ENCODE assay signal across 2 cellular contexts in the genomic region with DNA sequence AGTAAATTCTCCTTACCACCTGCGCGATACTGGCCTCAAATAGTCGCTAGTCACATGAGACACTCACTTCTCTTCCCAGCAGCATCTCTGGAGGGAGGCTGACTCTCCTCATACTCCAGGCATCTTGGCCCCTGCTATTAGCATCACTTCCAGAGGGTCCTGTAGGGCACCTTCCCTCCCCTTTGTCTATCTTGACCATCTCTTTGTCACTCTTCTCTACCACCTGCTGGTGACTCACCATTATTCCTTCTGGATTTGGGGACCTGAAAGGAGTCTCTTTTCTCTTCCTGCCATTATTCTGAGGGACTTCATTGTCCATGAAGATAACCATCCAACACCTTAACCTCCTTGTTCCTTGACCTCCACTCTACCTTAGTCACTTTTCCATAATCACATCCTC.
TF ChIP-seq lines count a peak whose summit lies in the region.

No MANE protein-coding gene starts in this region.

TF ChIP-seq in GM23338, 12 proteins besides CTCF, POLR2A, EP300 and RAD21:
- TF ChIP-seq, protein P1, sequence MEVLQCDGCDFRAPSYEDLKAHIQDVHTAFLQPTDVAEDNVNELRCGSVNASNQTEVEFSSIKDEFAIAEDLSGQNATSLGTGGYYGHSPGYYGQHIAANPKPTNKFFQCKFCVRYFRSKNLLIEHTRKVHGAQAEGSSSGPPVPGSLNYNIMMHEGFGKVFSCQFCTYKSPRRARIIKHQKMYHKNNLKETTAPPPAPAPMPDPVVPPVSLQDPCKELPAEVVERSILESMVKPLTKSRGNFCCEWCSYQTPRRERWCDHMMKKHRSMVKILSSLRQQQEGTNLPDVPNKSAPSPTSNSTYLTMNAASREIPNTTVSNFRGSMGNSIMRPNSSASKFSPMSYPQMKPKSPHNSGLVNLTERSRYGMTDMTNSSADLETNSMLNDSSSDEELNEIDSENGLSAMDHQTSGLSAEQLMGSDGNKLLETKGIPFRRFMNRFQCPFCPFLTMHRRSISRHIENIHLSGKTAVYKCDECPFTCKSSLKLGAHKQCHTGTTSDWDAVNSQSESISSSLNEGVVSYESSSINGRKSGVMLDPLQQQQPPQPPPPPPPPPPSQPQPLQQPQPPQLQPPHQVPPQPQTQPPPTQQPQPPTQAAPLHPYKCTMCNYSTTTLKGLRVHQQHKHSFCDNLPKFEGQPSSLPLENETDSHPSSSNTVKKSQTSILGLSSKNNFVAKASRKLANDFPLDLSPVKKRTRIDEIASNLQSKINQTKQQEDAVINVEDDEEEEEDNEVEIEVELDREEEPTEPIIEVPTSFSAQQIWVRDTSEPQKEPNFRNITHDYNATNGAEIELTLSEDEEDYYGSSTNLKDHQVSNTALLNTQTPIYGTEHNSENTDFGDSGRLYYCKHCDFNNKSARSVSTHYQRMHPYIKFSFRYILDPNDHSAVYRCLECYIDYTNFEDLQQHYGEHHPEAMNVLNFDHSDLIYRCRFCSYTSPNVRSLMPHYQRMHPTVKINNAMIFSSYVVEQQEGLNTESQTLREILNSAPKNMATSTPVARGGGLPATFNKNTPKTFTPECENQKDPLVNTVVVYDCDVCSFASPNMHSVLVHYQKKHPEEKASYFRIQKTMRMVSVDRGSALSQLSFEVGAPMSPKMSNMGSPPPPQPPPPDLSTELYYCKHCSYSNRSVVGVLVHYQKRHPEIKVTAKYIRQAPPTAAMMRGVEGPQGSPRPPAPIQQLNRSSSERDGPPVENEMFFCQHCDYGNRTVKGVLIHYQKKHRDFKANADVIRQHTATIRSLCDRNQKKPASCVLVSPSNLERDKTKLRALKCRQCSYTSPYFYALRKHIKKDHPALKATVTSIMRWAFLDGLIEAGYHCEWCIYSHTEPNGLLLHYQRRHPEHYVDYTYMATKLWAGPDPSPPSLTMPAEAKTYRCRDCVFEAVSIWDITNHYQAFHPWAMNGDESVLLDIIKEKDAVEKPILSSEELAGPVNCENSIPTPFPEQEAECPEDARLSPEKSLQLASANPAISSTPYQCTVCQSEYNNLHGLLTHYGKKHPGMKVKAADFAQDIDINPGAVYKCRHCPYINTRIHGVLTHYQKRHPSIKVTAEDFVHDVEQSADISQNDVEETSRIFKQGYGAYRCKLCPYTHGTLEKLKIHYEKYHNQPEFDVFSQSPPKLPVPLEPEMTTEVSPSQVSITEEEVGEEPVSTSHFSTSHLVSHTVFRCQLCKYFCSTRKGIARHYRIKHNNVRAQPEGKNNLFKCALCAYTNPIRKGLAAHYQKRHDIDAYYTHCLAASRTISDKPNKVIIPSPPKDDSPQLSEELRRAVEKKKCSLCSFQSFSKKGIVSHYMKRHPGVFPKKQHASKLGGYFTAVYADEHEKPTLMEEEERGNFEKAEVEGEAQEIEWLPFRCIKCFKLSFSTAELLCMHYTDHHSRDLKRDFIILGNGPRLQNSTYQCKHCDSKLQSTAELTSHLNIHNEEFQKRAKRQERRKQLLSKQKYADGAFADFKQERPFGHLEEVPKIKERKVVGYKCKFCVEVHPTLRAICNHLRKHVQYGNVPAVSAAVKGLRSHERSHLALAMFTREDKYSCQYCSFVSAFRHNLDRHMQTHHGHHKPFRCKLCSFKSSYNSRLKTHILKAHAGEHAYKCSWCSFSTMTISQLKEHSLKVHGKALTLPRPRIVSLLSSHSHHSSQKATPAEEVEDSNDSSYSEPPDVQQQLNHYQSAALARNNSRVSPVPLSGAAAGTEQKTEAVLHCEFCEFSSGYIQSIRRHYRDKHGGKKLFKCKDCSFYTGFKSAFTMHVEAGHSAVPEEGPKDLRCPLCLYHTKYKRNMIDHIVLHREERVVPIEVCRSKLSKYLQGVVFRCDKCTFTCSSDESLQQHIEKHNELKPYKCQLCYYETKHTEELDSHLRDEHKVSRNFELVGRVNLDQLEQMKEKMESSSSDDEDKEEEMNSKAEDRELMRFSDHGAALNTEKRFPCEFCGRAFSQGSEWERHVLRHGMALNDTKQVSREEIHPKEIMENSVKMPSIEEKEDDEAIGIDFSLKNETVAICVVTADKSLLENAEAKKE (CRISPR knock-in tag; IDR thresholded peaks at IDR 0.05) = peak; percentile 50; the same call in 1 of the 2 replicates
- TF ChIP-seq STAT1 (IDR thresholded peaks at IDR 0.05; ENCODE audit: unreplicated experiment) = no peak
TF ChIP-seq in GM23338: peak in this region for 1.

TF ChIP-seq in HepG2, 621 proteins besides CTCF, POLR2A, EP300 and RAD21:
- no peak for TF ChIP-seq NR2F6 (IDR thresholded peaks at IDR 0.05)
- TF ChIP-seq NR2F6 (CRISPR knock-in tag; IDR thresholded peaks at IDR 0.05) = 0 out of 2 replicates have a peak, but pooled peaks have one; percentile 10
- TF ChIP-seq HMG20B (CRISPR knock-in tag; conservative IDR thresholded peaks at IDR 0.05) = no peak
- peak; percentile 36; the same call in 1 of the 2 replicates for TF ChIP-seq SOX5 (CRISPR knock-in tag; IDR thresholded peaks at IDR 0.05; ENCODE audit: borderline replicate concordance)
- TF ChIP-seq, protein P2, sequence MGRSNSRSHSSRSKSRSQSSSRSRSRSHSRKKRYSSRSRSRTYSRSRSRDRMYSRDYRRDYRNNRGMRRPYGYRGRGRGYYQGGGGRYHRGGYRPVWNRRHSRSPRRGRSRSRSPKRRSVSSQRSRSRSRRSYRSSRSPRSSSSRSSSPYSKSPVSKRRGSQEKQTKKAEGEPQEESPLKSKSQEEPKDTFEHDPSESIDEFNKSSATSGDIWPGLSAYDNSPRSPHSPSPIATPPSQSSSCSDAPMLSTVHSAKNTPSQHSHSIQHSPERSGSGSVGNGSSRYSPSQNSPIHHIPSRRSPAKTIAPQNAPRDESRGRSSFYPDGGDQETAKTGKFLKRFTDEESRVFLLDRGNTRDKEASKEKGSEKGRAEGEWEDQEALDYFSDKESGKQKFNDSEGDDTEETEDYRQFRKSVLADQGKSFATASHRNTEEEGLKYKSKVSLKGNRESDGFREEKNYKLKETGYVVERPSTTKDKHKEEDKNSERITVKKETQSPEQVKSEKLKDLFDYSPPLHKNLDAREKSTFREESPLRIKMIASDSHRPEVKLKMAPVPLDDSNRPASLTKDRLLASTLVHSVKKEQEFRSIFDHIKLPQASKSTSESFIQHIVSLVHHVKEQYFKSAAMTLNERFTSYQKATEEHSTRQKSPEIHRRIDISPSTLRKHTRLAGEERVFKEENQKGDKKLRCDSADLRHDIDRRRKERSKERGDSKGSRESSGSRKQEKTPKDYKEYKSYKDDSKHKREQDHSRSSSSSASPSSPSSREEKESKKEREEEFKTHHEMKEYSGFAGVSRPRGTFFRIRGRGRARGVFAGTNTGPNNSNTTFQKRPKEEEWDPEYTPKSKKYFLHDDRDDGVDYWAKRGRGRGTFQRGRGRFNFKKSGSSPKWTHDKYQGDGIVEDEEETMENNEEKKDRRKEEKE (IDR thresholded peaks at IDR 0.05) = no peak
- TF ChIP-seq CREB1 (IDR thresholded peaks at IDR 0.05) = 0 out of 2 replicates have a peak, but pooled peaks have one; percentile 37
- no peak for TF ChIP-seq CREB1 (CRISPR knock-in tag; IDR thresholded peaks at IDR 0.05)
- 0 out of 2 replicates have a peak, but pooled peaks have one; percentile 51 for TF ChIP-seq MIXL1 (CRISPR knock-in tag; IDR thresholded peaks at IDR 0.05)
- no peak for TF ChIP-seq U2AF1 (optimal IDR thresholded peaks at IDR 0.05; ENCODE audit: low read depth, low read length)
- no peak for TF ChIP-seq ADNP (CRISPR knock-in tag; IDR thresholded peaks at IDR 0.05)
- TF ChIP-seq, protein P3, sequence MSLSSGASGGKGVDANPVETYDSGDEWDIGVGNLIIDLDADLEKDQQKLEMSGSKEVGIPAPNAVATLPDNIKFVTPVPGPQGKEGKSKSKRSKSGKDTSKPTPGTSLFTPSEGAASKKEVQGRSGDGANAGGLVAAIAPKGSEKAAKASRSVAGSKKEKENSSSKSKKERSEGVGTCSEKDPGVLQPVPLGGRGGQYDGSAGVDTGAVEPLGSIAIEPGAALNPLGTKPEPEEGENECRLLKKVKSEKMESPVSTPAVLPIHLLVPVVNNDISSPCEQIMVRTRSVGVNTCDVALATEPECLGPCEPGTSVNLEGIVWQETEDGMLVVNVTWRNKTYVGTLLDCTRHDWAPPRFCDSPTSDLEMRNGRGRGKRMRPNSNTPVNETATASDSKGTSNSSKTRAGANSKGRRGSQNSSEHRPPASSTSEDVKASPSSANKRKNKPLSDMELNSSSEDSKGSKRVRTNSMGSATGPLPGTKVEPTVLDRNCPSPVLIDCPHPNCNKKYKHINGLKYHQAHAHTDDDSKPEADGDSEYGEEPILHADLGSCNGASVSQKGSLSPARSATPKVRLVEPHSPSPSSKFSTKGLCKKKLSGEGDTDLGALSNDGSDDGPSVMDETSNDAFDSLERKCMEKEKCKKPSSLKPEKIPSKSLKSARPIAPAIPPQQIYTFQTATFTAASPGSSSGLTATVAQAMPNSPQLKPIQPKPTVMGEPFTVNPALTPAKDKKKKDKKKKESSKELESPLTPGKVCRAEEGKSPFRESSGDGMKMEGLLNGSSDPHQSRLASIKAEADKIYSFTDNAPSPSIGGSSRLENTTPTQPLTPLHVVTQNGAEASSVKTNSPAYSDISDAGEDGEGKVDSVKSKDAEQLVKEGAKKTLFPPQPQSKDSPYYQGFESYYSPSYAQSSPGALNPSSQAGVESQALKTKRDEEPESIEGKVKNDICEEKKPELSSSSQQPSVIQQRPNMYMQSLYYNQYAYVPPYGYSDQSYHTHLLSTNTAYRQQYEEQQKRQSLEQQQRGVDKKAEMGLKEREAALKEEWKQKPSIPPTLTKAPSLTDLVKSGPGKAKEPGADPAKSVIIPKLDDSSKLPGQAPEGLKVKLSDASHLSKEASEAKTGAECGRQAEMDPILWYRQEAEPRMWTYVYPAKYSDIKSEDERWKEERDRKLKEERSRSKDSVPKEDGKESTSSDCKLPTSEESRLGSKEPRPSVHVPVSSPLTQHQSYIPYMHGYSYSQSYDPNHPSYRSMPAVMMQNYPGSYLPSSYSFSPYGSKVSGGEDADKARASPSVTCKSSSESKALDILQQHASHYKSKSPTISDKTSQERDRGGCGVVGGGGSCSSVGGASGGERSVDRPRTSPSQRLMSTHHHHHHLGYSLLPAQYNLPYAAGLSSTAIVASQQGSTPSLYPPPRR (CRISPR knock-in tag; IDR thresholded peaks at IDR 0.05; ENCODE audit: borderline replicate concordance) = no peak
- TF ChIP-seq STAG1 (CRISPR knock-in tag; IDR thresholded peaks at IDR 0.05) = peak; percentile 79
- 0 out of 2 replicates have a peak, but pooled peaks have one; percentile 29 for TF ChIP-seq TARDBP (CRISPR knock-in tag; IDR thresholded peaks at IDR 0.05)
- TF ChIP-seq RXRB (CRISPR knock-in tag; IDR thresholded peaks at IDR 0.05; ENCODE audit: borderline replicate concordance) = peak; percentile 27; the same call in 1 of the 2 replicates
- no peak for TF ChIP-seq ZNF263 (CRISPR knock-in tag; IDR thresholded peaks at IDR 0.05)
- no peak for TF ChIP-seq ZNF335 (CRISPR knock-in tag; IDR thresholded peaks at IDR 0.05)
- no peak for TF ChIP-seq ZBTB20 (CRISPR knock-in tag; IDR thresholded peaks at IDR 0.05; ENCODE audit: borderline replicate concordance, low read depth)
- TF ChIP-seq, protein P4, sequence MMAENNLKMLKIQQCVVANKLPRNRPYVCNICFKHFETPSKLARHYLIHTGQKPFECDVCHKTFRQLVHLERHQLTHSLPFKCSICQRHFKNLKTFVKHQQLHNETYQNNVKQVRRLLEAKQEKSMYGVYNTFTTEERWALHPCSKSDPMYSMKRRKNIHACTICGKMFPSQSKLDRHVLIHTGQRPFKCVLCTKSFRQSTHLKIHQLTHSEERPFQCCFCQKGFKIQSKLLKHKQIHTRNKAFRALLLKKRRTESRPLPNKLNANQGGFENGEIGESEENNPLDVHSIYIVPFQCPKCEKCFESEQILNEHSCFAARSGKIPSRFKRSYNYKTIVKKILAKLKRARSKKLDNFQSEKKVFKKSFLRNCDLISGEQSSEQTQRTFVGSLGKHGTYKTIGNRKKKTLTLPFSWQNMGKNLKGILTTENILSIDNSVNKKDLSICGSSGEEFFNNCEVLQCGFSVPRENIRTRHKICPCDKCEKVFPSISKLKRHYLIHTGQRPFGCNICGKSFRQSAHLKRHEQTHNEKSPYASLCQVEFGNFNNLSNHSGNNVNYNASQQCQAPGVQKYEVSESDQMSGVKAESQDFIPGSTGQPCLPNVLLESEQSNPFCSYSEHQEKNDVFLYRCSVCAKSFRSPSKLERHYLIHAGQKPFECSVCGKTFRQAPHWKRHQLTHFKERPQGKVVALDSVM (CRISPR knock-in tag; IDR thresholded peaks at IDR 0.05) = 0 out of 2 replicates have a peak, but pooled peaks have one; percentile 4
- TF ChIP-seq ELF4 (CRISPR knock-in tag; IDR thresholded peaks at IDR 0.05; ENCODE audit: borderline replicate concordance) = no peak
- no peak for TF ChIP-seq ZNF616 (CRISPR knock-in tag; IDR thresholded peaks at IDR 0.05; ENCODE audit: low read depth)
- peak; percentile 80 for TF ChIP-seq SMC3 (IDR thresholded peaks at IDR 0.05; ENCODE audit: low read length)
- TF ChIP-seq ZNF737 (CRISPR knock-in tag; IDR thresholded peaks at IDR 0.05; ENCODE audit: borderline replicate concordance) = no peak
- 0 out of 2 replicates have a peak, but pooled peaks have one; percentile 22 for TF ChIP-seq SP5 (CRISPR knock-in tag; IDR thresholded peaks at IDR 0.05; ENCODE audit: borderline replicate concordance, low read depth)
- no peak for TF ChIP-seq ARID2 (CRISPR knock-in tag; IDR thresholded peaks at IDR 0.05; ENCODE audit: borderline replicate concordance)
- TF ChIP-seq ZNF367 (CRISPR knock-in tag; IDR thresholded peaks at IDR 0.05; ENCODE audit: borderline replicate concordance) = no peak
- TF ChIP-seq KLF6 (CRISPR knock-in tag; IDR thresholded peaks at IDR 0.05) = no peak
- TF ChIP-seq FOSL2 (CRISPR knock-in tag; IDR thresholded peaks at IDR 0.05) = peak; percentile 21; the same call in 1 of the 2 replicates
